In genomic region chr9:130235558-130236435, GRCh38 we compare ENCODE assay signal across 8 cellular contexts. TPM values are rescaled to one million over a fixed set of nuclear protein-coding genes. Genes with fewer than 3 reads are reported as not detected.
DNase-seq lines count a peak whose midpoint lies in the region; ATAC-seq and TF ChIP-seq lines count a peak whose summit lies in the region.

No MANE protein-coding gene starts in this region.

- TF ChIP-seq CTCF in hepatocyte (IDR thresholded peaks at IDR 0.05; ENCODE audit: poor library complexity): peak; percentile 99
- TF ChIP-seq CTCF in smooth muscle cell (IDR thresholded peaks at IDR 0.05; ENCODE audit: borderline replicate concordance, insufficient read depth, poor library complexity, severe bottlenecking): peak; percentile 99

- H3K27ac ChIP-seq in angular gyrus (ENCODE audit: low read depth, low read length) (peak overlapping the region; percentile 78), hepatocyte (no peak overlapping the region), smooth muscle cell (ENCODE audit: low read depth) (no peak overlapping the region)

- H3K4me1 ChIP-seq in hepatocyte (ENCODE audit: insufficient read depth) (no peaks in the 10 kb centered on the region), smooth muscle cell (ENCODE audit: low read depth) (no peaks in the 10 kb centered on the region)

- no peaks in the 10 kb centered on the region for H3K9me2 ChIP-seq in hepatocyte (replicated peaks; ENCODE audit: insufficient read depth)

- whole genome bisulfite sequencing in hepatocyte (ENCODE audit: low lambda C conversion rate, missing lambda C conversion rate): 64% methylated on average over 43 of the region's 45 CpGs
- WGBS in smooth muscle cell (ENCODE audit: low lambda C conversion rate): 58% methylated on average over 45 of the region's 45 CpGs

- H3K27ac Mint-ChIP-seq in T-helper 17 cell: peak overlapping the region; percentile 41

- ATAC-seq in T-helper 17 cell: peak; percentile 50
- ATAC-seq in GM21528 (IDR thresholded peaks at IDR 0.05; ENCODE audit: low FRiP score, unreplicated experiment): no peak

- H3K9me3 ChIP-seq in T-helper 17 cell (ENCODE audit: control insufficient read depth, low read length, poor library complexity, severe bottlenecking) (no peaks in the 10 kb centered on the region), hepatocyte (ENCODE audit: low read depth) (no peaks in the 10 kb centered on the region), smooth muscle cell (replicated peaks; ENCODE audit: low read depth) (no peaks in the 10 kb centered on the region)

- H2AFZ ChIP-seq in hepatocyte (no peak overlapping the region), smooth muscle cell (ENCODE audit: low read depth) (no peak overlapping the region)

- no peaks in the 10 kb centered on the region for H3K27me3 Mint-ChIP-seq in T-helper 17 cell

- H3K4me3 Mint-ChIP-seq in T-helper 17 cell: peak overlapping the region; percentile 66

- H4K20me1 ChIP-seq in hepatocyte (ENCODE audit: insufficient read depth, poor library complexity, severe bottlenecking) (no peaks in the 10 kb centered on the region), smooth muscle cell (ENCODE audit: low read depth) (peaks cover 9% of the 10 kb centered on the region)

- DNase-seq in DMS153 treated with DMSO at 0.1 percent for 48 hours (lab: John Stamatoyannopoulos, UW; ENCODE audit: unreplicated experiment) (peak; percentile 26), Kasumi-1 (lab: John Stamatoyannopoulos, UW) (peak; percentile 42 to 52), T-helper 17 cell (peak; percentile 60 to 69 (median 62)), hepatocyte (ENCODE audit: low spot score) (peak; percentile 76), smooth muscle cell (lab: John Stamatoyannopoulos, UW; ENCODE audit: unreplicated experiment) (peak; percentile 39), NCI-H187 (lab: John Stamatoyannopoulos, UW) (no peak)

- H3K4me2 ChIP-seq in hepatocyte (peak overlapping the region; percentile 49), smooth muscle cell (no peak overlapping the region)

- no peaks in the 10 kb centered on the region for H3K27me3 ChIP-seq in hepatocyte
- H3K27me3 ChIP-seq in smooth muscle cell (ENCODE audit: low read depth): no peaks in the 10 kb centered on the region

- no peaks in the 10 kb centered on the region for H3K36me3 Mint-ChIP-seq in T-helper 17 cell (ENCODE audit: low read depth)

- no peaks in the 10 kb centered on the region for H3K36me3 ChIP-seq in hepatocyte (replicated peaks; ENCODE audit: insufficient read depth, low read depth)
- H3K36me3 ChIP-seq in smooth muscle cell (ENCODE audit: low read depth): no peaks in the 10 kb centered on the region

- H3K79me2 ChIP-seq in hepatocyte: no peaks in the 10 kb centered on the region
- H3K79me2 ChIP-seq in smooth muscle cell (ENCODE audit: low read depth): no peaks in the 10 kb centered on the region

- no peak overlapping the region for H3K9ac ChIP-seq in smooth muscle cell (ENCODE audit: low read depth)

- H3K4me1 Mint-ChIP-seq in T-helper 17 cell: peaks cover 16% of the 10 kb centered on the region

- no peaks in the 10 kb centered on the region for H3F3A ChIP-seq in smooth muscle cell (ENCODE audit: low read depth)

- H3K4me3 ChIP-seq in hepatocyte (no peak overlapping the region), smooth muscle cell (no peak overlapping the region)

RNA-seq across cellular contexts. Expression of gene HMCN2, which starts 29.8 kb away (rescaled TPM):
- total RNA-seq in T-helper 17 cell (under 1 TPM in 1 of 2 donors, not detected in 1; 0.12 TPM), hepatocyte (0.20 and 0.50 TPM in 2 replicates), smooth muscle cell (under 0.01 and 1.3 TPM in 2 replicates)
- polyA plus RNA-seq in hepatocyte (0.54 and 2.7 TPM in 2 replicates), smooth muscle cell (0.43 TPM in 1 of 2 replicates, not detected in the other)

Comparison
In these comparisons a context has a peak if more than half of its experiments do, and no peak if none do; other contexts are left out.
1. DNase-seq: peak in DMS153 treated with DMSO at 0.1 percent for 48 hours (single experiment), Kasumi-1 (2 of 2), T-helper 17 cell (3 of 3), hepatocyte (single experiment) and smooth muscle cell (single experiment); none in NCI-H187 (0 of 2).